7 cellular contexts compared by ENCODE assay signal in genomic region chr12:6553051-6553868, GRCh38. TPM values are rescaled to one million over a fixed set of nuclear protein-coding genes. Genes with fewer than 3 reads are reported as not detected.
DNase-seq lines count a peak whose midpoint lies in the region; ATAC-seq and TF ChIP-seq lines count a peak whose summit lies in the region.

No MANE protein-coding gene starts in this region.

- no peak for ATAC-seq in activated CD4-positive, CD25-positive, alpha-beta regulatory T cell treated with anti-CD3 and anti-CD28 coated beads, Interleukin-2, amount 50 U/mL, for 24 hours

- peaks cover 36% of the 10 kb centered on the region for H3K4me1 Mint-ChIP-seq in activated T-helper 1 cell treated with anti-CD3 and anti-CD28 coated beads, Interleukin-12 subunit alpha, Interleukin-12 subunit beta, Interleukin-2, Interleukin-4 antibody, amounts not matched to agents 30 ng/mL and 10 ng/mL and 1 ng/mL, durations not matched to agents 14 hours and 24 hours and 36 hours (ENCODE audit: low read depth)

- peaks cover 15 to 64% of the 10 kb centered on the region in 2 experiments; a peak in 2 of 3 replicates for H3K36me3 ChIP-seq in HEK293 (ENCODE audit: control insufficient read depth in 2 of 2, insufficient read depth in 1 of 2, low read length in 2 of 2)
- H3K36me3 ChIP-seq in left ventricle myocardium inferior, result peaks cover 22% of the 10 kb centered on the region

- peak overlapping the region; percentile 64 for H3K4me3 Mint-ChIP-seq in activated T-helper 1 cell treated with anti-CD3 and anti-CD28 coated beads, Interleukin-12 subunit alpha, Interleukin-12 subunit beta, Interleukin-2, Interleukin-4 antibody, amounts not matched to agents 30 ng/mL and 10 ng/mL and 1 ng/mL, durations not matched to agents 14 hours and 24 hours and 36 hours

- H3K27ac Mint-ChIP-seq in activated T-helper 1 cell treated with anti-CD3 and anti-CD28 coated beads, Interleukin-12 subunit alpha, Interleukin-12 subunit beta, Interleukin-2, Interleukin-4 antibody, amounts not matched to agents 30 ng/mL and 10 ng/mL and 1 ng/mL, durations not matched to agents 14 hours and 24 hours and 36 hours, result no peak overlapping the region

- H3K27ac ChIP-seq in HEK293 (ENCODE audit: extremely low read depth, low read depth, low read length) (no peak overlapping the region), left ventricle myocardium inferior (replicated peaks) (peak overlapping the region; percentile 94)

- H3K27me3 Mint-ChIP-seq in activated T-helper 1 cell treated with anti-CD3 and anti-CD28 coated beads, Interleukin-12 subunit alpha, Interleukin-12 subunit beta, Interleukin-2, Interleukin-4 antibody, amounts not matched to agents 30 ng/mL and 10 ng/mL and 1 ng/mL, durations not matched to agents 14 hours and 24 hours and 36 hours (ENCODE audit: insufficient read depth), result no peaks in the 10 kb centered on the region

- no peaks in the 10 kb centered on the region for H3K27me3 ChIP-seq in left ventricle myocardium inferior (ENCODE audit: low read depth)

- H3K9me3 ChIP-seq in HEK293 (ENCODE audit: control insufficient read depth, insufficient read depth, low read depth, low read length) (no peaks in the 10 kb centered on the region), left ventricle myocardium inferior (replicated peaks) (no peaks in the 10 kb centered on the region)

- H3K4me3 ChIP-seq in HEK293 (ENCODE audit: low read depth, low read length) (peak overlapping the region; percentile 13; the same call in 1 of the 2 replicates), left ventricle myocardium inferior (peak overlapping the region; percentile 95)

- peaks cover 32% of the 10 kb centered on the region for H3K36me3 Mint-ChIP-seq in activated T-helper 1 cell treated with anti-CD3 and anti-CD28 coated beads, Interleukin-12 subunit alpha, Interleukin-12 subunit beta, Interleukin-2, Interleukin-4 antibody, amounts not matched to agents 30 ng/mL and 10 ng/mL and 1 ng/mL, durations not matched to agents 14 hours and 24 hours and 36 hours (ENCODE audit: low read depth)

- no peak for TF ChIP-seq CTCF in HEK293 (tag by site-specific recombination; IDR thresholded peaks at IDR 0.05)
- TF ChIP-seq CTCF in left ventricle myocardium inferior (IDR thresholded peaks at IDR 0.05; ENCODE audit: borderline replicate concordance), result no peak

- DNase-seq in activated T-helper 1 cell treated with anti-CD3 and anti-CD28 coated beads, Interleukin-12 subunit alpha, Interleukin-12 subunit beta, Interleukin-2, Interleukin-4 antibody, amounts not matched to agents 30 ng/mL and 10 ng/mL and 1 ng/mL, durations not matched to agents 14 hours and 24 hours and 36 hours (ENCODE audit: low spot score), result no peak
- DNase-seq in left ventricle myocardium inferior (peak; percentile 57), superior temporal gyrus (ENCODE audit: extremely low spot score) (peak; percentile 73), NCI-H526 treated with DMSO at 0.1 percent for 48 hours (lab: John Stamatoyannopoulos, UW) (no peak), NAMALWA (ENCODE audit: low spot score) (no peak)

- H3K4me1 ChIP-seq in HEK293 (ENCODE audit: control insufficient read depth, insufficient read depth, low read length), result peaks cover 18% of the 10 kb centered on the region
- peaks cover 94% of the 10 kb centered on the region for H3K4me1 ChIP-seq in left ventricle myocardium inferior

- intact Hi-C loops in activated T-helper 1 cell treated with anti-CD3 and anti-CD28 coated beads, Interleukin-12 subunit alpha, Interleukin-12 subunit beta, Interleukin-2, Interleukin-4 antibody, amounts not matched to agents 30 ng/mL and 10 ng/mL and 1 ng/mL, durations not matched to agents 14 hours and 24 hours and 36 hours (cut with micrococcal nuclease), result no loop called here
- intact Hi-C loops in left ventricle myocardium inferior (cut with micrococcal nuclease), result no loop called here

- H3K9me3 Mint-ChIP-seq in activated T-helper 1 cell treated with anti-CD3 and anti-CD28 coated beads, Interleukin-12 subunit alpha, Interleukin-12 subunit beta, Interleukin-2, Interleukin-4 antibody, amounts not matched to agents 30 ng/mL and 10 ng/mL and 1 ng/mL, durations not matched to agents 14 hours and 24 hours and 36 hours, result no peaks in the 10 kb centered on the region

- POLR2A ChIA-PET in HEK293 (lab: Yijun Ruan, JAX), result interaction anchor here (0.6 to 5.7 kb wide), 11 partner anchors 14 to 299 kb away, joined by 3 to 90 read pairs (median 4); partner anchors contain the start of genes GAPDH, MRPL51, NOP2 and USP5

- CTCF ChIA-PET in HEK293 (lab: Yijun Ruan, JAX), result interaction anchor here (0.5 to 4.5 kb wide), 17 partner anchors 9 to 273 kb away, joined by 3 to 51 read pairs (median 5); partner anchors contain the start of genes GAPDH and NOP2

TF ChIP-seq in HEK293, 187 proteins besides CTCF, POLR2A, EP300 and RAD21 (continues in another document):
- no peak for TF ChIP-seq GLIS2 (tag by site-specific recombination; IDR thresholded peaks at IDR 0.05)
- TF ChIP-seq ZNF404 (tag by site-specific recombination; IDR thresholded peaks at IDR 0.05), result no peak
- TF ChIP-seq ZNF223 (tag by site-specific recombination; IDR thresholded peaks at IDR 0.05), result peak; percentile 79
- TF ChIP-seq ZEB2 (tag by site-specific recombination; IDR thresholded peaks at IDR 0.05), result peak; percentile 40; the same call in 1 of the 2 replicates
- no peak for TF ChIP-seq ZNF843 (tag by site-specific recombination; IDR thresholded peaks at IDR 0.05)
- TF ChIP-seq ZNF580 (tag by site-specific recombination; IDR thresholded peaks at IDR 0.05), result no peak
- TF ChIP-seq ZNF302 (tag by site-specific recombination; IDR thresholded peaks at IDR 0.05; ENCODE audit: low read depth), result no peak
- TF ChIP-seq ZNF175 (tag by site-specific recombination; IDR thresholded peaks at IDR 0.05), result no peak
- no peak for TF ChIP-seq ATF2 (tag by site-specific recombination; IDR thresholded peaks at IDR 0.05; ENCODE audit: low read depth)
- TF ChIP-seq ZNF701 (tag by site-specific recombination; IDR thresholded peaks at IDR 0.05), result no peak
- TF ChIP-seq ZNF514 (tag by site-specific recombination; IDR thresholded peaks at IDR 0.05), result no peak
- TF ChIP-seq ZBTB17 (tag by site-specific recombination; IDR thresholded peaks at IDR 0.05), result peak; percentile 67
- TF ChIP-seq ZBTB20 (tag by site-specific recombination; IDR thresholded peaks at IDR 0.05), result no peak
- peak; percentile 41; the same call in 1 of the 2 replicates for TF ChIP-seq ZNF629 (tag by site-specific recombination; IDR thresholded peaks at IDR 0.05)
- TF ChIP-seq ZBTB6 (tag by site-specific recombination; IDR thresholded peaks at IDR 0.05), result no peak
- TF ChIP-seq ZNF785 (tag by site-specific recombination; IDR thresholded peaks at IDR 0.05), result no peak
- no peak for TF ChIP-seq KLF8 (tag by site-specific recombination; IDR thresholded peaks at IDR 0.05)
- no peak for TF ChIP-seq ZNF354C (tag by site-specific recombination; IDR thresholded peaks at IDR 0.05; ENCODE audit: borderline replicate concordance, low read depth)

RNA-seq across cellular contexts. Expression of gene IFFO1, which starts 2.6 kb away (rescaled TPM):
- 19.5 and 19.9 TPM in 2 replicates for total RNA-seq in activated T-helper 1 cell treated with anti-CD3 and anti-CD28 coated beads, Interleukin-12 subunit alpha, Interleukin-12 subunit beta, Interleukin-2, Interleukin-4 antibody, amounts not matched to agents 30 ng/mL and 10 ng/mL and 1 ng/mL, durations not matched to agents 14 hours and 24 hours and 36 hours
- 14.4 TPM for total RNA-seq in left ventricle myocardium inferior

RNA-seq across cellular contexts. Expression of gene NOP2, which starts 14.8 kb away (rescaled TPM):
- total RNA-seq in activated T-helper 1 cell treated with anti-CD3 and anti-CD28 coated beads, Interleukin-12 subunit alpha, Interleukin-12 subunit beta, Interleukin-2, Interleukin-4 antibody, amounts not matched to agents 30 ng/mL and 10 ng/mL and 1 ng/mL, durations not matched to agents 14 hours and 24 hours and 36 hours, result 194 and 196 TPM in 2 replicates
- 15.3 TPM for total RNA-seq in left ventricle myocardium inferior

RNA-seq across cellular contexts. Expression of gene GAPDH, which starts 18.9 kb away (rescaled TPM):
- total RNA-seq in activated T-helper 1 cell treated with anti-CD3 and anti-CD28 coated beads, Interleukin-12 subunit alpha, Interleukin-12 subunit beta, Interleukin-2, Interleukin-4 antibody, amounts not matched to agents 30 ng/mL and 10 ng/mL and 1 ng/mL, durations not matched to agents 14 hours and 24 hours and 36 hours, result 4,315 and 4,318 TPM in 2 replicates
- total RNA-seq in left ventricle myocardium inferior, result 4,161 TPM

RNA-seq across cellular contexts. Expression of gene CHD4, which starts 53.9 kb away (rescaled TPM):
- 348 and 368 TPM in 2 replicates for total RNA-seq in activated T-helper 1 cell treated with anti-CD3 and anti-CD28 coated beads, Interleukin-12 subunit alpha, Interleukin-12 subunit beta, Interleukin-2, Interleukin-4 antibody, amounts not matched to agents 30 ng/mL and 10 ng/mL and 1 ng/mL, durations not matched to agents 14 hours and 24 hours and 36 hours
- 151 TPM for total RNA-seq in left ventricle myocardium inferior

RNA-seq across cellular contexts. Expression of gene NCAPD2, which starts 59.4 kb away (rescaled TPM):
- 91.6 and 93.4 TPM in 2 replicates for total RNA-seq in activated T-helper 1 cell treated with anti-CD3 and anti-CD28 coated beads, Interleukin-12 subunit alpha, Interleukin-12 subunit beta, Interleukin-2, Interleukin-4 antibody, amounts not matched to agents 30 ng/mL and 10 ng/mL and 1 ng/mL, durations not matched to agents 14 hours and 24 hours and 36 hours
- total RNA-seq in left ventricle myocardium inferior, result 9.2 TPM

Comparison
In these comparisons a context has a peak if more than half of its experiments do, and no peak if none do; other contexts are left out.
1. DNase-seq: peak in left ventricle myocardium inferior (single experiment) and superior temporal gyrus (single experiment); none in activated T-helper 1 cell treated with anti-CD3 and anti-CD28 coated beads, Interleukin-12 subunit alpha, Interleukin-12 subunit beta, Interleukin-2, Interleukin-4 antibody, amounts not matched to agents 30 ng/mL and 10 ng/mL and 1 ng/mL, durations not matched to agents 14 hours and 24 hours and 36 hours (single experiment), NCI-H526 treated with DMSO at 0.1 percent for 48 hours (single experiment) and NAMALWA (single experiment).
2. RNA of gene NOP2, which starts 14.8 kb away (total RNA-seq): 194 to 196 TPM in activated T-helper 1 cell treated with anti-CD3 and anti-CD28 coated beads, Interleukin-12 subunit alpha, Interleukin-12 subunit beta, Interleukin-2, Interleukin-4 antibody, amounts not matched to agents 30 ng/mL and 10 ng/mL and 1 ng/mL, durations not matched to agents 14 hours and 24 hours and 36 hours; 15.3 TPM in left ventricle myocardium inferior (single experiment); every median in the first group is over 10 times any median in the second.